ENCODE assay signal across 23 cellular contexts in the genomic region with DNA sequence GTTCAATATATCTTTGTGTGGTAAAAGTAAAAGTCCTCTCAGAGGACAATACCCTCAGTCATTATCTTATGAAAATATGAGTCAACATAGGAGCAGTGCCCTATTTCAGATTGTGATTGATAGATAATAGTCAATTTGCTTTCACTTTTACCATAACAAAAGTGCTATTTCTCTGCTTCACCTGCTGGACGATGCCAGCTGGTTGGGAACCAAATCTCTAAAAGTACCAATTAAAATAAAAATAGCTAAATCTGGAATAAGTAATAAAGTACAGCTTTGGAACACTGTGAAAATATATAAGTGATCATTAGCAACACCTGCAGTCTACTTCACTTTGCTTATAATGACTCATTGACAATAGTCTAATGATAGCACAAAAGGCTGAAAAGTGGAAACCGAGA.
DNase-seq lines count a peak whose midpoint lies in the region; ATAC-seq and TF ChIP-seq lines count a peak whose summit lies in the region.
"Had no signal": no experiment of that assay in that cellular context is flagged by ENCODE, and none has a peak within 500 bp of the region (broad histone marks: within the 10 kb centered on the region; RNA-seq: fewer than 3 reads in every experiment).

No MANE protein-coding gene starts in this region.

- TF ChIP-seq CTCF in prostate gland (IDR thresholded peaks at IDR 0.05), result no peak

- H3K36me3 ChIP-seq in prostate gland, result no peaks in the 10 kb centered on the region
- H3K36me3 ChIP-seq: brain microvascular endothelial cell, esophagus muscularis mucosa, upper lobe of right lung had no signal

- H3K9me3 ChIP-seq in prostate gland, result no peaks in the 10 kb centered on the region
- H3K9me3 ChIP-seq: A549, esophagus muscularis mucosa, upper lobe of right lung had no signal

- DNase-seq in left lobe of liver (ENCODE audit: low spot score) (no peak), NCI-H1694 treated with DMSO at 0.1 percent for 48 hours (lab: John Stamatoyannopoulos, UW) (no peak), prostate gland (ENCODE audit: low spot score) (no peak)
- DNase-seq: activated CD4-positive, alpha-beta T cell treated with anti-CD3 and anti-CD28 coated beads for 48 hours; activated T-cell treated with anti-CD3 and anti-CD28 coated beads for 4 hours; brain microvascular endothelial cell; CD4-positive, CD25-positive, alpha-beta regulatory T cell; DND-41; Kasumi-1; mesenchymal stem cell; NCI-H187 treated with DMSO at 0.1 percent for 48 hours; NCI-H510A treated with DMSO at 0.1 percent for 48 hours; nephron progenitor cell; PC-3; T1000; upper lobe of right lung had no signal

- TF ChIP-seq POLR2A in prostate gland (IDR thresholded peaks at IDR 0.05), result no peak

- ATAC-seq in GM18498 (IDR thresholded peaks at IDR 0.05; ENCODE audit: unreplicated experiment) (peak; percentile 67), GM19035 (IDR thresholded peaks at IDR 0.05; ENCODE audit: unreplicated experiment) (peak; percentile 66), HG02623 (IDR thresholded peaks at IDR 0.05; ENCODE audit: unreplicated experiment) (peak; percentile 44), HG03280 (IDR thresholded peaks at IDR 0.05; ENCODE audit: unreplicated experiment) (peak; percentile 80), left lobe of liver (no peak), GM21723 (IDR thresholded peaks at IDR 0.05; ENCODE audit: unreplicated experiment) (no peak)
- ATAC-seq: A549, PC-3, upper lobe of right lung had no signal

- no peaks in the 10 kb centered on the region for H3K4me1 ChIP-seq in prostate gland (replicated peaks)
- H3K4me1 ChIP-seq: A549, esophagus muscularis mucosa, upper lobe of right lung had no signal

- 87% methylated on average over 2 of the region's 2 CpGs for WGBS in prostate gland

- intact Hi-C loops in prostate gland (cut with DNase I), result no loop called here

- no peak overlapping the region for H3K27ac ChIP-seq in prostate gland
- H3K27ac ChIP-seq: A549, brain microvascular endothelial cell, esophagus muscularis mucosa, upper lobe of right lung had no signal

- no peak overlapping the region for H3K4me3 ChIP-seq in prostate gland
- H3K4me3 ChIP-seq: A549, esophagus muscularis mucosa, upper lobe of right lung had no signal

- H3K27me3 ChIP-seq in prostate gland (replicated peaks; ENCODE audit: insufficient read depth), result no peaks in the 10 kb centered on the region
- H3K27me3 ChIP-seq: brain microvascular endothelial cell, esophagus muscularis mucosa, upper lobe of right lung had no signal

Comparison
In these comparisons a context has a peak if more than half of its experiments do, and no peak if none do; other contexts are left out.
1. ATAC-seq: peak in GM18498 (single experiment), GM19035 (single experiment), HG02623 (single experiment) and HG03280 (single experiment); none in left lobe of liver (single experiment) and GM21723 (single experiment).